23 cellular contexts compared by ENCODE assay signal in genomic region chr9:38652486-38652885, GRCh38. TPM values are rescaled to one million over a fixed set of nuclear protein-coding genes. Genes with fewer than 3 reads are reported as not detected.
"Had no signal": no experiment of that assay in that cellular context is flagged by ENCODE, and none has a peak within 500 bp of the region (broad histone marks: within the 10 kb centered on the region; RNA-seq: fewer than 3 reads in every experiment).

No MANE protein-coding gene starts in this region.

- H3K27ac ChIP-seq: body of pancreas, neural progenitor cell, upper lobe of left lung, WERI-Rb-1 had no signal

- H3K9ac ChIP-seq: neural progenitor cell had no signal

- H3K9me3 ChIP-seq: body of pancreas, upper lobe of left lung had no signal

- H3K4me3 ChIP-seq: body of pancreas, cardiac muscle cell, lung, neural progenitor cell, upper lobe of left lung had no signal

- H3K4me2 ChIP-seq: neural progenitor cell had no signal

- H2AFZ ChIP-seq: neural progenitor cell had no signal

- H3K4me1 ChIP-seq: body of pancreas, neural progenitor cell, upper lobe of left lung had no signal

- H3K36me3 ChIP-seq: cardiac muscle cell, neural progenitor cell, upper lobe of left lung, WERI-Rb-1 had no signal

- H3K27me3 ChIP-seq: body of pancreas, neural progenitor cell, upper lobe of left lung had no signal

- FAIRE-seq: TTC549 had no signal

- ATAC-seq: activated CD8-positive, alpha-beta memory T cell treated with anti-CD3 and anti-CD28 coated beads, Interleukin-2, amount 10 ng/mL, durations not matched to agents 7 days and 5 days; activated CD8-positive, alpha-beta T cell treated with anti-CD3 and anti-CD28 coated beads for 36 hours; body of pancreas; naive thymus-derived CD4-positive, alpha-beta T cell had no signal

- DNase-seq: activated CD4-positive, alpha-beta T cell treated with anti-CD3 and anti-CD28 coated beads, Interleukin-2, amount 10 ng/mL, durations not matched to agents 7 days and 5 days; activated CD4-positive, CD25-positive, alpha-beta regulatory T cell treated with anti-CD3 and anti-CD28 coated beads, Interleukin-2, amount 50 U/mL, for 72 hours; activated CD8-positive, alpha-beta memory T cell treated with anti-CD3 and anti-CD28 coated beads, Interleukin-2, amount 10 ng/mL, durations not matched to agents 7 days and 5 days; activated CD8-positive, alpha-beta T cell treated with anti-CD3 and anti-CD28 coated beads for 36 hours; activated effector memory CD4-positive, alpha-beta T cell treated with anti-CD3 and anti-CD28 coated beads, Interleukin-2, amount 50 U/mL, for 16 hours; activated T-cell treated with anti-CD3 and anti-CD28 coated beads for 4 hours; body of pancreas; dermis blood vessel endothelial cell; effector CD8-positive, alpha-beta T cell; foreskin melanocyte; glutamatergic neuron; naive thymus-derived CD4-positive, alpha-beta T cell; retina; stimulated activated CD4-positive, alpha-beta T cell treated with anti-CD3 and anti-CD28 coated beads, Interleukin-4, amount 100 ng/mL, for 24 hours; stimulated activated naive CD4-positive, alpha-beta T cell treated with Interleukin-2 at 50 U/mL for 16 hours; T-helper 1 cell; upper lobe of left lung; WERI-Rb-1 had no signal

RNA-seq across cellular contexts. Expression of gene ANKRD18A, which starts 32.1 kb away (rescaled TPM):
- total RNA-seq: dermis blood vessel endothelial cell, mesenteric fat pad had no signal
